In the genomic region with DNA sequence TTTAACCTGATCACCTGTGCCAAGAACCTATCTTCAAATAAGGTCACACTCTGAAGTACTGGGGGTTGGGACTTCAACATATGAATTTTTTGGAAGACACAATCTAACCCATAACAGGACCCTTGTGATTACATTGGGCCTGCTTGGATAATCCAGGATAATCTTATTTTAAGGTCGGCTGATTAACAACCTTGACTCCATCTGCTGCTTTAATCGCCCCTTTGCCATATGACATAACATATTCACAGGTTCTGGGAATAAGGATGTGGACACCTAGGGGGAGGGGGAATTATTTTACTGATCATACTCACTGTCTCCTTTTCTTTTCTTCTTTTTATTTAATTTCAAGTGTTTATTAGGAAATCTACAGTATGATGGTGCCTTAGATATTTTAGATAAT, we compare ENCODE assay signal across 28 cellular contexts.
"Had no signal": no experiment of that assay in that cellular context is flagged by ENCODE, and none has a peak within 500 bp of the region (broad histone marks: within the 10 kb centered on the region; RNA-seq: fewer than 3 reads in every experiment).

No MANE protein-coding gene starts in this region.

- H3K36me3 ChIP-seq: brain microvascular endothelial cell, esophagus muscularis mucosa, gastroesophageal sphincter, heart right ventricle had no signal

- ATAC-seq: activated naive CD4-positive, alpha-beta T cell treated with anti-CD3 and anti-CD28 coated beads, Interleukin-2, amount 50 U/mL, for 72 hours; activated T-cell treated with anti-CD3 and anti-CD28 coated beads, Interleukin-2, amount 50 U/mL, for 72 hours; effector memory CD8-positive, alpha-beta T cell; foreskin keratinocyte; gastroesophageal sphincter; heart right ventricle; WTC11 had no signal

- DNase-seq: activated CD4-positive, alpha-beta memory T cell treated with anti-CD3 and anti-CD28 coated beads, Interleukin-2, amount 10 ng/mL, durations not matched to agents 7 days and 5 days; activated CD4-positive, alpha-beta T cell treated with anti-CD3 and anti-CD28 coated beads for 1 hour; activated CD4-positive, alpha-beta T cell treated with anti-CD3 and anti-CD28 coated beads for 4 hours; activated CD4-positive, alpha-beta T cell treated with anti-CD3 and anti-CD28 coated beads, Interleukin-2, amount 10 ng/mL, durations not matched to agents 7 days and 5 days; activated CD4-positive, alpha-beta T cell treated with anti-CD3 and anti-CD28 coated beads, Interleukin-2, amount 50 U/mL, for 4 hours; activated CD8-positive, alpha-beta memory T cell treated with anti-CD3 and anti-CD28 coated beads, Interleukin-2, amount 50 U/mL, for 48 hours; activated gamma-delta T cell; activated naive CD4-positive, alpha-beta T cell; activated naive CD4-positive, alpha-beta T cell treated with anti-CD3 and anti-CD28 coated beads, Interleukin-2, amount 10 ng/mL, durations not matched to agents 7 days and 5 days; activated naive CD8-positive, alpha-beta T cell treated with anti-CD3 and anti-CD28 coated beads, Interleukin-2, amount 10 ng/mL, durations not matched to agents 7 days and 5 days; activated T-cell treated with anti-CD3 and anti-CD28 coated beads for 4 hours; activated T-cell treated with anti-CD3 and anti-CD28 coated beads, Interleukin-2, amount 50 U/mL, for 24 hours; activated T-cell treated with anti-CD3 and anti-CD28 coated beads, Interleukin-2, amount 50 U/mL, for 72 hours; anterior cingulate cortex; brain microvascular endothelial cell; cortex of kidney; dermis blood vessel endothelial cell; effector CD4-positive, alpha-beta T cell; effector memory CD8-positive, alpha-beta T cell; erythroblast; foreskin keratinocyte; heart right ventricle; T-helper 2 cell had no signal

- H3K27ac ChIP-seq: brain microvascular endothelial cell, esophagus muscularis mucosa, foreskin keratinocyte, gastroesophageal sphincter, heart right ventricle, hepatocyte had no signal

- H3K9me3 ChIP-seq: esophagus muscularis mucosa, gastroesophageal sphincter, heart right ventricle had no signal

- H3K27me3 ChIP-seq: brain microvascular endothelial cell, esophagus muscularis mucosa, foreskin keratinocyte, gastroesophageal sphincter, heart right ventricle, hepatocyte had no signal

- H3K4me3 ChIP-seq: esophagus muscularis mucosa, gastroesophageal sphincter, heart right ventricle, hepatocyte had no signal
